In the genomic region with DNA sequence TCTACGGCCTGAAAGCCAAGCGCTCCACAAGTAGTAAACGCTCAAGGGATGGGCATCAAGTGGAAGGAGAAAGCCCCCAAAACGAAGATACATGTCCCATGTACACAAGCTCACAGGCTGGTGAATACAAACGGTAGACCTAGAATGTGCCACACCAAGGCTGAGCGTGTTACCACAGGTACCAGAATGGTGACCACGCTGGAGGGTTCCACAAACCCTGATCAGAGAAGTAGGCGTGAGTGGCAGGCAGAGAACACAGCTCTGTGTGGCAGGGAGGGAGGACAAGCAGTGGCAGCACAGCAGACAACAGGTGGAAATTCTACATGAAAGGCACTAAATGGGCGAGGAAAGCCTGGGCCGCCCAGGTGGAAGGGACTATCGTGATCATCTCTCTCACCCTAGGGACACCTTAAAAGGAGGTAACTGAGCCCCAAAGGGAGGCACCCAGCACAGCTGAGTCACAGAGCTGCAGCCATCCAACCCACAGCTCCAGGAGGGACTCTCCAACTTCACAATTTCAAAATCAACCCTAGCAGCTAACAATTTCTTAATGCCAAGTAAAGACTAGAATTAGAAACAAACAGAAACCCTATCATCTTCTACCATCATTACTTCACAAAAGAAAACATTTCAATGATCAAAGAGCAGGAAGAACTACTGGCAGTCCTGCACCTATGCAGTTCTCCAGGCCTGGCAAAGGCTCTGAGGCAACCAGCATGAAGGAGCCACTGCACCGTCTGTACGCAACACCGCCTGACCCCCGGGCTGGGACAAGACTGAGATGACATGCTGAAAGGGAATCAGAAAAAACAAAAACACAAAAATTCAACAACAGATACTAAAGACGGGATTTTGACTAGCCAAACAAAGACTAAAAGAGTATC, we compare ENCODE assay signal across 2 cellular contexts. TPM values are rescaled to one million over a fixed set of nuclear protein-coding genes. Genes with fewer than 3 reads are reported as not detected.
"Had no signal": no experiment of that assay in that cellular context is flagged by ENCODE, and none has a peak within 500 bp of the region (broad histone marks: within the 10 kb centered on the region; RNA-seq: fewer than 3 reads in every experiment).

No MANE protein-coding gene starts in this region.

RNA-seq across cellular contexts. Expression of a gene that starts 51.4 kb away (rescaled TPM):
- total RNA-seq: Right ventricle myocardium superior had no signal
- polyA plus RNA-seq: aorta had no signal
